In the genomic region with DNA sequence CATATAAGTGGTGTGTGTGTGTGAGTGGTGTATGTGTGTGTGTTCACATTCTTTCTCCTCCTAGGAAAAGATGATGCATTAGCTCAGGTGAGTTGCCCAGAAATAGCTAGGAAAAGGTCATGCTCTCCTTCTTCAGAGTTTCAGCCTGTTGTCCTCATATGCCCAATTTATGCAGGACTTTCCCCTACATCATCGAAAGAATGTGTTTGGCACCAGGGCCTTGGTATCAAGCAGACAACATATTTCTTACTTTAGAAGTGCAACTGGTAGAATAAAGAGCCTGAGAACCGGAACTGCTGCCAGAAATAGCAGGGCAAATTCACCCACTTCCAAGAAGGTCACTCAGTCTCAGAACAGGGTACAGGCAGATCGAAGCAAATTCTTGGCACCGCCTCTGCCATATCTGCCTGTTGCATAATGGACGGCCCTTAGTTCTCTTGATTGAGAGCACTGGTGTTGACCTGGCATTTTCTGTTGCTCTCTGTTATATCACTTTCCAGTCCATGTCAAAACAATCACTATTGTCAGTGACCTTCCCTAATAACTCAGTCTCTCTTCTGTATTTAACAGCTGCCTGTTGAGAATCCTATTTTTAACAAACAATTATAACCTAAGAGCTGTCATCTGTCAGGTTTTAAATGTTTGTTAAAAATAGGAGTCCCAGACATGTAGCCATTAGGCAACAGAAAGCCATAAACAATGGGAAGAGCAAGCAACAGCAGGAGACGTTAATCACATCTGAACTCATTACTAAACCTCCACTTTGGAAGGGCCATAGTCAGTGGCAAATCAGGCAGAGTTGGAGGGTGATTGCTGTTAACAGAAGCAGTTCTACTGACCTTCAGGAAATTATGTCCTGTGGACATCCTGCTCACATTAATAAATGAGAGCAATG, we compare ENCODE assay signal across 25 cellular contexts. TPM values are rescaled to one million over a fixed set of nuclear protein-coding genes. Genes with fewer than 3 reads are reported as not detected.
A peak's percentile ranks its signal among the peaks of the same experiment; 100 is the strongest.
DNase-seq lines count a peak whose midpoint lies in the region; ATAC-seq, FAIRE-seq and TF ChIP-seq lines count a peak whose summit lies in the region.
"Had no signal": no experiment of that assay in that cellular context is flagged by ENCODE, and none has a peak within 500 bp of the region (broad histone marks: within the 10 kb centered on the region; RNA-seq: fewer than 3 reads in every experiment).

No MANE protein-coding gene starts in this region.

- DNase-seq in MV-4-11 (lab: John Stamatoyannopoulos, UW): peak; percentile 33
- peak in 6 of 7 donors; percentile 34 to 85 (median 57) for DNase-seq in adrenal gland
- peak; percentile 36 for DNase-seq in retina
- no peak for DNase-seq in small intestine
- DNase-seq in Kasumi-1 (lab: John Stamatoyannopoulos, UW): no peak
- DNase-seq in GM03348 (ENCODE audit: low spot score): no peak
- DNase-seq: activated CD4-positive, alpha-beta T cell treated with anti-CD3 and anti-CD28 coated beads for 4 hours; activated naive CD8-positive, alpha-beta T cell treated with anti-CD3 and anti-CD28 coated beads for 36 hours; CD4-positive, alpha-beta memory T cell; cortex of kidney; DMS153; naive thymus-derived CD8-positive, alpha-beta T cell; NCI-H1092; NCI-H2107; NCI-H510A treated with DMSO at 0.1 percent for 48 hours; OCI-M1; SIG-M5; stimulated activated CD4-positive, alpha-beta T cell treated with anti-CD3 and anti-CD28 coated beads, Interleukin-4, amount 100 ng/mL, for 1 hour; T-helper 1 cell had no signal

- no peak for TF ChIP-seq CTCF in adrenal gland (IDR thresholded peaks at IDR 0.05)

- H3K4me3 ChIP-seq in adrenal gland (no peak overlapping the region), small intestine (ENCODE audit: low read depth in 1 of 2, low read length in 2 of 2) (no peak overlapping the region)
- H3K4me3 ChIP-seq: K562 had no signal

- no peak for ATAC-seq in HG02870 (IDR thresholded peaks at IDR 0.05; ENCODE audit: unreplicated experiment)
- ATAC-seq: K562; naive thymus-derived CD8-positive, alpha-beta T cell had no signal

- 21 to 34% (median 26%) methylated on average over 6 of the region's 6 CpGs for WGBS in adrenal gland, 4 donors
- 64 to 69% (median 68%) methylated on average over 6 of the region's 6 CpGs for WGBS in small intestine, 3 donors

- peaks cover 4 to 10% of the 10 kb centered on the region in 2 donors for H3K4me1 ChIP-seq in adrenal gland (replicated peaks in 1 of 2)
- H3K4me1 ChIP-seq in small intestine (ENCODE audit: control insufficient read depth in 2 of 2, insufficient read depth in 1 of 2, low read depth in 1 of 2, low read length in 1 of 2): no peaks in the 10 kb centered on the region
- H3K4me1 ChIP-seq: parathyroid adenoma had no signal

- intact Hi-C loops in adrenal gland (cut with DNase I): no loop called here

- H3K27me3 ChIP-seq in adrenal gland (no peaks in the 10 kb centered on the region), small intestine (ENCODE audit: control insufficient read depth in 2 of 2, insufficient read depth in 2 of 2, low read length in 2 of 2) (no peaks in the 10 kb centered on the region)

- peak; percentile 17 for FAIRE-seq in islet of Langerhans (lab: Jason Lieb, UNC)
- no peak for FAIRE-seq in small intestine (lab: Jason Lieb, UNC)
- FAIRE-seq: endometrium, G401.6, K562 had no signal

- no peak for TF ChIP-seq POLR2A in adrenal gland (IDR thresholded peaks at IDR 0.05)

- no peaks in the 10 kb centered on the region for H3K9me3 ChIP-seq in adrenal gland (replicated peaks in 1 of 3)
- no peaks in the 10 kb centered on the region for H3K9me3 ChIP-seq in small intestine (ENCODE audit: control insufficient read depth, low read depth)

- H3K36me3 ChIP-seq in adrenal gland (replicated peaks in 1 of 2): no peaks in the 10 kb centered on the region
- H3K36me3 ChIP-seq in small intestine (ENCODE audit: control insufficient read depth in 2 of 2, insufficient read depth in 2 of 2, low read length in 2 of 2): no peaks in the 10 kb centered on the region

- H3K27ac ChIP-seq in adrenal gland (no peak overlapping the region), small intestine (ENCODE audit: low read depth in 1 of 2, low read length in 1 of 2) (no peak overlapping the region)
- H3K27ac ChIP-seq: parathyroid adenoma had no signal

RNA-seq across cellular contexts. Expression of a gene that starts 20.7 kb away (rescaled TPM):
- under 1 TPM in 6 of 8 donors, not detected in 2; 0.14 to 0.78 (median 0.36) TPM for total RNA-seq in adrenal gland
- polyA plus RNA-seq in adrenal gland: under 1 TPM; 0.13 to 0.54 (median 0.24) TPM
- under 1 TPM in 2 of 3 donors, not detected in 1; 0.54 to 0.84 TPM for polyA plus RNA-seq in small intestine
- total RNA-seq: CD4-positive, alpha-beta memory T cell; naive thymus-derived CD8-positive, alpha-beta T cell had no signal
- polyA plus RNA-seq: CD4-positive, alpha-beta memory T cell had no signal

Comparison
In these comparisons a context has a peak if more than half of its experiments do, and no peak if none do; other contexts are left out.
1. DNase-seq: peak in MV-4-11 (single experiment), adrenal gland (6 of 7) and retina (single experiment); none in small intestine (single experiment), Kasumi-1 (0 of 2) and GM03348 (single experiment).